11 cellular contexts compared by ENCODE assay signal in genomic region chr10:74593470-74593869, GRCh38.
DNase-seq lines count a peak whose midpoint lies in the region; ATAC-seq and TF ChIP-seq lines count a peak whose summit lies in the region.
"Had no signal": no experiment of that assay in that cellular context is flagged by ENCODE, and none has a peak within 500 bp of the region (broad histone marks: within the 10 kb centered on the region; RNA-seq: fewer than 3 reads in every experiment).

No MANE protein-coding gene starts in this region.

- H3K4me3 Mint-ChIP-seq in stimulated activated naive CD8-positive, alpha-beta T cell treated with anti-CD3 and anti-CD28 coated beads, Interleukin-15, Interleukin-2, amounts not matched to agents 100 ng/mL and 50 ng/mL, for 24 hours = no peak overlapping the region
- no peak overlapping the region for H3K4me3 Mint-ChIP-seq in endothelial cell (ENCODE audit: unreplicated experiment)

- no peaks in the 10 kb centered on the region for H3K9me3 Mint-ChIP-seq in stimulated activated naive CD8-positive, alpha-beta T cell treated with anti-CD3 and anti-CD28 coated beads, Interleukin-15, Interleukin-2, amounts not matched to agents 100 ng/mL and 50 ng/mL, for 24 hours
- no peaks in the 10 kb centered on the region for H3K9me3 Mint-ChIP-seq in endothelial cell (ENCODE audit: unreplicated experiment)

- no peak for ATAC-seq in GM18861 (IDR thresholded peaks at IDR 0.05; ENCODE audit: unreplicated experiment)
- ATAC-seq: A549 had no signal

- TF ChIP-seq CTCF in fibroblast of the aortic adventitia (IDR thresholded peaks at IDR 0.05; ENCODE audit: insufficient read depth, low read length) (no peak), endothelial cell (IDR thresholded peaks at IDR 0.05; ENCODE audit: unreplicated experiment) (no peak)

- H3K4me3 ChIP-seq in fibroblast of the aortic adventitia (ENCODE audit: low read depth, low read length) = no peak overlapping the region
- H3K4me3 ChIP-seq: A549, thoracic aorta had no signal

- peaks cover 39% of the 10 kb centered on the region for H3K4me1 Mint-ChIP-seq in stimulated activated naive CD8-positive, alpha-beta T cell treated with anti-CD3 and anti-CD28 coated beads, Interleukin-15, Interleukin-2, amounts not matched to agents 100 ng/mL and 50 ng/mL, for 24 hours (ENCODE audit: low read depth)
- H3K4me1 Mint-ChIP-seq in endothelial cell (ENCODE audit: unreplicated experiment) = no peaks in the 10 kb centered on the region

- H3K27me3 Mint-ChIP-seq in stimulated activated naive CD8-positive, alpha-beta T cell treated with anti-CD3 and anti-CD28 coated beads, Interleukin-15, Interleukin-2, amounts not matched to agents 100 ng/mL and 50 ng/mL, for 24 hours = no peaks in the 10 kb centered on the region
- no peaks in the 10 kb centered on the region for H3K27me3 Mint-ChIP-seq in endothelial cell (ENCODE audit: unreplicated experiment)

- H3K27ac Mint-ChIP-seq in stimulated activated naive CD8-positive, alpha-beta T cell treated with anti-CD3 and anti-CD28 coated beads, Interleukin-15, Interleukin-2, amounts not matched to agents 100 ng/mL and 50 ng/mL, for 24 hours = peak overlapping the region; percentile 17
- no peak overlapping the region for H3K27ac Mint-ChIP-seq in endothelial cell (ENCODE audit: unreplicated experiment)

- in situ Hi-C loops in SK-MEL-5 (cut with HindIII; ENCODE audit: low pct_unique_long_range_greater_than_20kb, low sequenced_read_pairs) = no loop called here

- DNase-seq in NOMO-1 treated with DMSO at 0.1 percent for 48 hours (lab: John Stamatoyannopoulos, UW; ENCODE audit: unreplicated experiment) = peak; percentile 11
- DNase-seq in NOMO-1 treated with dmso at 0.1 percent for 144 hours (lab: John Stamatoyannopoulos, UW; ENCODE audit: unreplicated experiment) = no peak
- DNase-seq in SK-MEL-5 (ENCODE audit: low read depth, low spot score) = peak; percentile 9
- DNase-seq in fibroblast of the aortic adventitia (ENCODE audit: low read depth) = peak; percentile 75
- no peak for DNase-seq in endothelial cell (ENCODE audit: low spot score)
- no peak for DNase-seq in iPS-NIHi11 (ENCODE audit: low spot score)

- H3K36me3 Mint-ChIP-seq in stimulated activated naive CD8-positive, alpha-beta T cell treated with anti-CD3 and anti-CD28 coated beads, Interleukin-15, Interleukin-2, amounts not matched to agents 100 ng/mL and 50 ng/mL, for 24 hours (ENCODE audit: low read depth) = peaks cover 31% of the 10 kb centered on the region
- no peaks in the 10 kb centered on the region for H3K36me3 Mint-ChIP-seq in endothelial cell (ENCODE audit: low read depth, unreplicated experiment)
- H3K36me3 Mint-ChIP-seq: activated naive CD4-positive, alpha-beta T cell treated with anti-CD3 and anti-CD28 coated beads, Interleukin-2, amount 50 U/mL, for 72 hours had no signal

Comparison
In these comparisons a context has a peak if more than half of its experiments do, and no peak if none do; other contexts are left out.
1. DNase-seq: peak in NOMO-1 treated with DMSO at 0.1 percent for 48 hours (single experiment), SK-MEL-5 (single experiment) and fibroblast of the aortic adventitia (single experiment); none in NOMO-1 treated with dmso at 0.1 percent for 144 hours (single experiment), endothelial cell (single experiment) and iPS-NIHi11 (single experiment).